15 cellular contexts compared by ENCODE assay signal in the genomic region with DNA sequence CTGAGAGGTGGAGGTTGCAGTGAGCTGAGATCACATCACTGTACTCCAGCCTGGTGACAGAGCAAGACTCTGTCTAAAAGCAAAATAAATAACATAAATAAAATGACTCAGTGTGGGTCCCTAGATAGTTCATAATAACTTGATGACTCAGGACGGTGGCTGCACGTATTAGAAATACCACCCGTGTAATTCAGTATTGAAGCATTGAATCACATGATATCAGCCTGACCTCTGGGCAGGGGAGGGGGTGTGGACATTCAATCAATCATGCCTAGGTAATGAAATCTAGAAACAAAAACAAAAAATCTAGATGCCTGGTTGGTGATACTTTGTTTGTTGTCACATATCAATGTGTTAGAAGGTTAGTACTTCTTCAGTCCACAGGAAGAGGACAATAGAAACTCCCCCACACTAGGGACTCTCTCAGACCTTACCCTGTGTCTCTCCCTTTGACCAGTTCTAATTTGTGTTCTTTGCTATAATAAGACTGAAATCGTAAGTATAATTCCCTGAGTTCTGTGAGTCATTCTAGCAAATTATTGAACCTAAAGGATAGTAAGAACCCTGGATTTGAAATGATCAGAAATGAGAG.
A peak's percentile ranks its signal among the peaks of the same experiment; 100 is the strongest.
DNase-seq lines count a peak whose midpoint lies in the region; ATAC-seq, FAIRE-seq and TF ChIP-seq lines count a peak whose summit lies in the region.
"Had no signal": no experiment of that assay in that cellular context is flagged by ENCODE, and none has a peak within 500 bp of the region (broad histone marks: within the 10 kb centered on the region; RNA-seq: fewer than 3 reads in every experiment).

No MANE protein-coding gene starts in this region.

- H3K36me3 ChIP-seq in ACC112 (ENCODE audit: insufficient read depth, low read length), result no peaks in the 10 kb centered on the region
- no peaks in the 10 kb centered on the region for H3K36me3 ChIP-seq in colonic mucosa
- H3K36me3 ChIP-seq: esophagus muscularis mucosa had no signal

- H3K4me3 ChIP-seq in ACC112 (ENCODE audit: low read depth, low read length) (peak overlapping the region; percentile 40; the same call in 1 of the 2 replicates), colonic mucosa (no peak overlapping the region)
- H3K4me3 ChIP-seq: esophagus muscularis mucosa, testis had no signal

- no peaks in the 10 kb centered on the region for H3K36me3 Mint-ChIP-seq in activated CD4-positive, alpha-beta T cell treated with anti-CD3 and anti-CD28 coated beads for 36 hours (ENCODE audit: low read depth)

- H3K27me3 ChIP-seq in ACC112 (ENCODE audit: insufficient read depth, low read length), result no peaks in the 10 kb centered on the region
- no peaks in the 10 kb centered on the region for H3K27me3 ChIP-seq in foreskin keratinocyte
- H3K27me3 ChIP-seq in colonic mucosa, result peaks cover 5% of the 10 kb centered on the region
- H3K27me3 ChIP-seq: esophagus muscularis mucosa, testis had no signal

- no peak overlapping the region for H3K27ac Mint-ChIP-seq in activated CD4-positive, alpha-beta T cell treated with anti-CD3 and anti-CD28 coated beads for 36 hours

- POLR2A ChIA-PET in activated CD4-positive, alpha-beta T cell treated with anti-CD3 and anti-CD28 coated beads for 36 hours (lab: Charles Lee), result no interaction called here

- TF ChIP-seq CTCF in foreskin keratinocyte (conservative IDR thresholded peaks at IDR 0.05) (no peak), colonic mucosa (IDR thresholded peaks at IDR 0.05) (no peak)

- H2AFZ ChIP-seq in ACC112 (ENCODE audit: low read length, unreplicated experiment), result no peak overlapping the region
- H2AFZ ChIP-seq: parathyroid adenoma had no signal

- H3K4me1 ChIP-seq in ACC112 (ENCODE audit: control insufficient read depth, insufficient read depth, low read length, unreplicated experiment), result peaks cover 49% of the 10 kb centered on the region
- H3K4me1 ChIP-seq in foreskin keratinocyte, result peaks cover 21% of the 10 kb centered on the region
- H3K4me1 ChIP-seq in colonic mucosa, result no peaks in the 10 kb centered on the region
- H3K4me1 ChIP-seq: esophagus muscularis mucosa, parathyroid adenoma, testis had no signal

- no peak overlapping the region for H3K9ac ChIP-seq in colonic mucosa (ENCODE audit: low read depth in 2 of 2, low read length in 2 of 2)
- H3K9ac ChIP-seq: parathyroid adenoma had no signal

- no peaks in the 10 kb centered on the region for H3K9me3 ChIP-seq in colonic mucosa
- H3K9me3 ChIP-seq: esophagus muscularis mucosa, testis had no signal

- H3K4me1 Mint-ChIP-seq in activated CD4-positive, alpha-beta T cell treated with anti-CD3 and anti-CD28 coated beads for 36 hours, result peaks cover 3% of the 10 kb centered on the region

- intact Hi-C loops in activated CD4-positive, alpha-beta T cell treated with anti-CD3 and anti-CD28 coated beads for 36 hours (cut with DNase I, micrococcal nuclease), result no loop called here
- intact Hi-C loops in colonic mucosa (cut with DNase I), result no loop called here

- H3K9me3 Mint-ChIP-seq in activated CD4-positive, alpha-beta T cell treated with anti-CD3 and anti-CD28 coated beads for 36 hours (ENCODE audit: low read depth), result no peaks in the 10 kb centered on the region

- H3K79me2 ChIP-seq in ACC112 (ENCODE audit: control insufficient read depth, insufficient read depth, low read length, unreplicated experiment), result no peaks in the 10 kb centered on the region
- H3K79me2 ChIP-seq: parathyroid adenoma had no signal

- peak; percentile 31 for FAIRE-seq in HTR-8/SVneo (lab: Jason Lieb, UNC)

- no peak overlapping the region for H3K4me3 Mint-ChIP-seq in activated CD4-positive, alpha-beta T cell treated with anti-CD3 and anti-CD28 coated beads for 36 hours

- H3K27ac ChIP-seq in ACC112 (ENCODE audit: low read depth, low read length) (peak overlapping the region; percentile 96), foreskin keratinocyte (peak overlapping the region; percentile 69), colonic mucosa (no peak overlapping the region)
- H3K27ac ChIP-seq: esophagus muscularis mucosa, parathyroid adenoma, testis had no signal

- peaks cover 22% of the 10 kb centered on the region for H3K27me3 Mint-ChIP-seq in activated CD4-positive, alpha-beta T cell treated with anti-CD3 and anti-CD28 coated beads for 36 hours

- ATAC-seq in foreskin keratinocyte (peak; percentile 64), HG02678 (IDR thresholded peaks at IDR 0.05; ENCODE audit: unreplicated experiment) (no peak)
- no peak for ATAC-seq in activated CD4-positive, alpha-beta T cell treated with anti-CD3 and anti-CD28 coated beads for 36 hours

- DNase-seq in HTR-8/SVneo (ENCODE audit: insufficient read length, low spot score), result peak; percentile 71
- peak; percentile 49 for DNase-seq in amniotic epithelial cell (ENCODE audit: low read depth)
- peak in 1 of 2 donors; percentile 71 for DNase-seq in foreskin keratinocyte
- DNase-seq in activated CD4-positive, alpha-beta T cell treated with anti-CD3 and anti-CD28 coated beads for 36 hours, result no peak
- no peak for DNase-seq in NCI-H2081 (lab: John Stamatoyannopoulos, UW)
- no peak for DNase-seq in colonic mucosa
- DNase-seq: ACHN; activated naive CD4-positive, alpha-beta T cell treated with anti-CD3 and anti-CD28 coated beads, Interleukin-2, amount 50 U/mL, for 16 hours; Kasumi-1; NCI-H2029 treated with DMSO at 0.1 percent for 48 hours; testis had no signal

- CTCF ChIA-PET in activated CD4-positive, alpha-beta T cell treated with anti-CD3 and anti-CD28 coated beads for 36 hours (lab: Charles Lee), result no interaction called here

Comparison
In these comparisons a context has a peak if more than half of its experiments do, and no peak if none do; other contexts are left out.
1. DNase-seq: peak in HTR-8/SVneo (single experiment) and amniotic epithelial cell (single experiment); none in activated CD4-positive, alpha-beta T cell treated with anti-CD3 and anti-CD28 coated beads for 36 hours (single experiment), NCI-H2081 (0 of 2) and colonic mucosa (single experiment).